Comparison of ENCODE assay signal across 28 cellular contexts in the genomic region with DNA sequence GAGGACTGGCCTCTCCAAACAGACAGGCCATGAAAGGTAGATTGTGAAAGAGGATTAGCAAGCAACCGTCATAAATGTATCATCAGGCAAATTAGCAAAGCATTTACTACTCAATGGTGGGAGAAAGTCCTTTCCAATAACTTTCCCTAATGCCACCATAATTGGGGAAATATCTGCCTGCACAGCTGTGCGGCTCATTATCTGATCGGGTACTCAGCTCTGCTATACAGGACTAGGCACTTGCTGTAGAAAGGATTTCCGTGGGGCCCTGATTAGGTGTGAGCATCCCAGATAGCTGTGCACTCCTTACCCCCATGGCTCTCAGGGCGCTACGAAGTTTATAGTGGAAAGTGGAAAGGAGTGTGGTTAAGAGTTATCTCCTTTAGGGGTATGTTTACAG.
"Had no signal": no experiment of that assay in that cellular context is flagged by ENCODE, and none has a peak within 500 bp of the region (broad histone marks: within the 10 kb centered on the region; RNA-seq: fewer than 3 reads in every experiment).

No MANE protein-coding gene starts in this region.

- H3K27me3 ChIP-seq: esophagus squamous epithelium, left lung, neural progenitor cell, right atrium auricular region, sigmoid colon, transverse colon, uterus had no signal

- H3K4me1 ChIP-seq: esophagus squamous epithelium, left lung, neural progenitor cell, parathyroid adenoma, right atrium auricular region, upper lobe of right lung, uterus had no signal

- H3K9me3 ChIP-seq: esophagus squamous epithelium, heart right ventricle, left lung, right atrium auricular region, sigmoid colon, transverse colon, upper lobe of right lung, uterus had no signal

- ATAC-seq: heart right ventricle; left cardiac atrium; left lung; naive thymus-derived CD4-positive, alpha-beta T cell; stimulated activated memory B cell treated with anti-CD40 and anti-IgM and Interleukin-4, amounts not matched to agents 10 μg/mL and 1 μg/mL and 100 μg/mL, for 72 hours; stimulated activated naive CD8-positive, alpha-beta T cell treated with anti-CD3 and anti-CD28 coated beads, Interleukin-15, Interleukin-2, amounts not matched to agents 100 U/mL and 50 U/mL, for 24 hours; upper lobe of right lung had no signal

- DNase-seq: dermis blood vessel endothelial cell; effector memory CD4-positive, alpha-beta T cell; erythroblast; esophagus squamous epithelium; foreskin melanocyte; glutamatergic neuron; heart right ventricle; hippocampal formation; left cardiac atrium; left lung; mammary epithelial cell; mesendoderm; midbrain; naive thymus-derived CD4-positive, alpha-beta T cell; sigmoid colon; stimulated activated CD4-positive, alpha-beta T cell treated with anti-CD3 and anti-CD28 coated beads, Interleukin-4, amount 100 ng/mL, for 4 hours; stimulated activated naive CD8-positive, alpha-beta T cell treated with anti-CD3 and anti-CD28 coated beads, Interleukin-15, Interleukin-2, amounts not matched to agents 100 U/mL and 50 U/mL, for 24 hours; substantia nigra; transverse colon; upper lobe of right lung; uterus had no signal

- FAIRE-seq: endothelial cell of umbilical vein, islet of Langerhans had no signal

- H3K36me3 ChIP-seq: esophagus squamous epithelium, heart right ventricle, left lung, neural progenitor cell, right atrium auricular region, sigmoid colon, transverse colon, upper lobe of right lung, uterus had no signal

- H3K4me3 ChIP-seq: coronary artery, esophagus squamous epithelium, heart right ventricle, left lung, neural progenitor cell, right atrium auricular region, sigmoid colon, transverse colon, upper lobe of right lung, uterus had no signal

- H3K27ac ChIP-seq: coronary artery, esophagus squamous epithelium, heart right ventricle, left lung, neural progenitor cell, parathyroid adenoma, right atrium auricular region, sigmoid colon, transverse colon, upper lobe of right lung, uterus had no signal
